1 cellular context compared by ENCODE assay signal in the genomic region with DNA sequence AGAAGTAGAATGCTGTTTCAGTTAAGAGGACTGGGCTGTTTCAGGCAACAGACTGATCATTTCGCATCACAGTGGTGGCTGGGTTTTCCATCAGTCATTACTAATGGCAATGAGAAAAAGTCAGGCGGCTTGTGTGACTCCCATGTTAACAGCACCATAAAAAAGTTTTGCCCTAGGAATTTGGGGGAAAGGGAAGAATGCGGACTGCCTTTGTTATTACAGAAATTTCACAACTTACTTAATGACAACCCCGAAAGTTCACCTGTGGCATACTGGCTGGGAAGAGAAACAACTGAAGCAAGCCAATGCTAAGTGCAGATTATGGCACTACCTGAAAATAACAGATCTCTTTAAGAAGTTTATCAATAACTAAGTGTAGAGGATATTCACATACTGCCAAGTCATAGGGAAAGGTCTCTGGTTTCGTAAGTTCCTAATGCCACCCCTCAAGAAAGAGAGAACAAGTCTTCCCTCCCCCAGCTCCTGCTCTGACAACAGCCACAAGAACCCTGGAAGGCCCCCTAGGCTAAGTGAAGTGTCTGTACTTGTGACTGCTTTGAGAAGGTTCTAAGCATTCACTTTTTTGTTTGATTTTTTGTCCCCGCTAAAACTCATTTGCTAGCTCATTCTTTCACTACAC.
TF ChIP-seq lines count a peak whose summit lies in the region.

No MANE protein-coding gene starts in this region.

TF ChIP-seq in GM12878, 131 proteins besides CTCF, POLR2A, EP300 and RAD21 (continued from another document):
- TF ChIP-seq, protein P1, sequence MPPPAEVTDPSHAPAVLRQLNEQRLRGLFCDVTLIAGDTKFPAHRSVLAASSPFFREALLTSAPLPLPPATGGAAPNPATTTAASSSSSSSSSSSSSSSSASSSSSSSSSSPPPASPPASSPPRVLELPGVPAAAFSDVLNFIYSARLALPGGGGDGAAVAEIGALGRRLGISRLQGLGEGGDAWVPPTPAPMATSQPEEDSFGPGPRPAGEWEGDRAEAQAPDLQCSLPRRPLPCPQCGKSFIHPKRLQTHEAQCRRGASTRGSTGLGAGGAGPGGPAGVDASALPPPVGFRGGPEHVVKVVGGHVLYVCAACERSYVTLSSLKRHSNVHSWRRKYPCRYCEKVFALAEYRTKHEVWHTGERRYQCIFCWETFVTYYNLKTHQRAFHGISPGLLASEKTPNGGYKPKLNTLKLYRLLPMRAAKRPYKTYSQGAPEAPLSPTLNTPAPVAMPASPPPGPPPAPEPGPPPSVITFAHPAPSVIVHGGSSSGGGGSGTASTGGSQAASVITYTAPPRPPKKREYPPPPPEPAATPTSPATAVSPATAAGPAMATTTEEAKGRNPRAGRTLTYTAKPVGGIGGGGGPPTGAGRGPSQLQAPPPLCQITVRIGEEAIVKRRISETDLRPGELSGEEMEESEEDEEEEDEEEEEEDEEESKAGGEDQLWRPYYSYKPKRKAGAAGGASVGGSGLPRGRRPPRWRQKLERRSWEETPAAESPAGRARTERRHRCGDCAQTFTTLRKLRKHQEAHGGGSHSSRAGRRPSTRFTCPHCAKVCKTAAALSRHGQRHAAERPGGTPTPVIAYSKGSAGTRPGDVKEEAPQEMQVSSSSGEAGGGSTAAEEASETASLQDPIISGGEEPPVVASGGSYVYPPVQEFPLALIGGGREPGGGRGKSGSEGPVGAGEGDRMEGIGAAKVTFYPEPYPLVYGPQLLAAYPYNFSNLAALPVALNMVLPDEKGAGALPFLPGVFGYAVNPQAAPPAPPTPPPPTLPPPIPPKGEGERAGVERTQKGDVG (CRISPR knock-in tag; IDR thresholded peaks at IDR 0.05): no peak
- TF ChIP-seq ZNF622 (IDR thresholded peaks at IDR 0.05): no peak
- TF ChIP-seq, protein P2, sequence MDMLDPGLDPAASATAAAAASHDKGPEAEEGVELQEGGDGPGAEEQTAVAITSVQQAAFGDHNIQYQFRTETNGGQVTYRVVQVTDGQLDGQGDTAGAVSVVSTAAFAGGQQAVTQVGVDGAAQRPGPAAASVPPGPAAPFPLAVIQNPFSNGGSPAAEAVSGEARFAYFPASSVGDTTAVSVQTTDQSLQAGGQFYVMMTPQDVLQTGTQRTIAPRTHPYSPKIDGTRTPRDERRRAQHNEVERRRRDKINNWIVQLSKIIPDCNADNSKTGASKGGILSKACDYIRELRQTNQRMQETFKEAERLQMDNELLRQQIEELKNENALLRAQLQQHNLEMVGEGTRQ (IDR thresholded peaks at IDR 0.05; ENCODE audit: borderline replicate concordance, low read depth, low read length): no peak
- no peak for TF ChIP-seq MXI1 (IDR thresholded peaks at IDR 0.05; ENCODE audit: low read depth, low read length)
- no peak for TF ChIP-seq IRF4 (IDR thresholded peaks at IDR 0.05; ENCODE audit: low read depth, low read length)
- no peak for TF ChIP-seq POLR2AphosphoS2 (IDR thresholded peaks at IDR 0.05; ENCODE audit: low read depth, low read length)
- TF ChIP-seq SREBF2 (IDR thresholded peaks at IDR 0.05; ENCODE audit: low read length): no peak
- no peak for TF ChIP-seq IKZF2 (IDR thresholded peaks at IDR 0.05)
- TF ChIP-seq STAT3 (IDR thresholded peaks at IDR 0.05; ENCODE audit: low read depth, low read length): no peak
TF ChIP-seq in GM12878: peak in this region for 0.
